In the genomic region with DNA sequence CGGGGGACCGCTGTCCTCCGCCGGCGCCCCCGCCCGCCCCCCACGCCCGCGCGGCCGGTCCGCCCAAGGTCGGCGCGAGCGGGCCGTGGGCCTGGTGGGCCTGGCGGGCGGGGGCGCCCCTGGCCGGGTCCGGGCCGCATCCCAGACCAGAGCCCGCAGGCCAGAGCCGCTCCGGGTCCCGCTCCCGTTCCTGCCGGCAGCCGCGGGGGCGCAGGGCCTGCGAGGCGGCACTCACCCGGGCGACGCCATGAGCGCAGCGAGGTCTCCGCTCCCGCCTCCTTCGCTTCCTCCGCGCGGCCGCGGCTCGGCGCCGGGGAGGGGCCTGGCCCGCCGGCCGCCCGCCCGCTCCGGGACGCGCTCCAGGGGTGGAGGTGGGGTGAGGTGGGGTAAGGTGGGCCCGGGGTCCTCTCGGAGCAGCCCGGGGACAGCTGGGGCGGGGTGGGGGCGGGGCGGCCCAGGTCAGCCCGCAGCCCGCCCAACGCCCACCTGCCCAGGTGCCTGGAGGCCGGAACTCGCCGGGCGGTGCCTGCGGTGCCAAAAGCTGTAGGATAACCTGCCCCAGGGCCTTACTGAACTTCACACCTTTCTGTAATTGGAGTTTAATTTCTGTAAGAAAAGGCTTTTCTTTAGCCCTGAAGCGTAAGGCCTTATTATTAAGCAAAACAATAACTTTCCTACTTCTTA, we compare ENCODE assay signal across 2 cellular contexts.
TF ChIP-seq lines count a peak whose summit lies in the region.

Gene URGCP (minus strand): TSS at position 270 of the 684 bp plus-strand sequence. CDS start 21 bp downstream, at position 249.

TF ChIP-seq in HCT116, 20 proteins besides CTCF, POLR2A, EP300 and RAD21 (continued from another document):
- TF ChIP-seq, protein P1, sequence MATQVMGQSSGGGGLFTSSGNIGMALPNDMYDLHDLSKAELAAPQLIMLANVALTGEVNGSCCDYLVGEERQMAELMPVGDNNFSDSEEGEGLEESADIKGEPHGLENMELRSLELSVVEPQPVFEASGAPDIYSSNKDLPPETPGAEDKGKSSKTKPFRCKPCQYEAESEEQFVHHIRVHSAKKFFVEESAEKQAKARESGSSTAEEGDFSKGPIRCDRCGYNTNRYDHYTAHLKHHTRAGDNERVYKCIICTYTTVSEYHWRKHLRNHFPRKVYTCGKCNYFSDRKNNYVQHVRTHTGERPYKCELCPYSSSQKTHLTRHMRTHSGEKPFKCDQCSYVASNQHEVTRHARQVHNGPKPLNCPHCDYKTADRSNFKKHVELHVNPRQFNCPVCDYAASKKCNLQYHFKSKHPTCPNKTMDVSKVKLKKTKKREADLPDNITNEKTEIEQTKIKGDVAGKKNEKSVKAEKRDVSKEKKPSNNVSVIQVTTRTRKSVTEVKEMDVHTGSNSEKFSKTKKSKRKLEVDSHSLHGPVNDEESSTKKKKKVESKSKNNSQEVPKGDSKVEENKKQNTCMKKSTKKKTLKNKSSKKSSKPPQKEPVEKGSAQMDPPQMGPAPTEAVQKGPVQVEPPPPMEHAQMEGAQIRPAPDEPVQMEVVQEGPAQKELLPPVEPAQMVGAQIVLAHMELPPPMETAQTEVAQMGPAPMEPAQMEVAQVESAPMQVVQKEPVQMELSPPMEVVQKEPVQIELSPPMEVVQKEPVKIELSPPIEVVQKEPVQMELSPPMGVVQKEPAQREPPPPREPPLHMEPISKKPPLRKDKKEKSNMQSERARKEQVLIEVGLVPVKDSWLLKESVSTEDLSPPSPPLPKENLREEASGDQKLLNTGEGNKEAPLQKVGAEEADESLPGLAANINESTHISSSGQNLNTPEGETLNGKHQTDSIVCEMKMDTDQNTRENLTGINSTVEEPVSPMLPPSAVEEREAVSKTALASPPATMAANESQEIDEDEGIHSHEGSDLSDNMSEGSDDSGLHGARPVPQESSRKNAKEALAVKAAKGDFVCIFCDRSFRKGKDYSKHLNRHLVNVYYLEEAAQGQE (IDR thresholded peaks at IDR 0.05; ENCODE audit: low read depth), result no peak
- TF ChIP-seq TCF7L2 (IDR thresholded peaks at IDR 0.05; ENCODE audit: borderline replicate concordance, extremely low read depth, insufficient read depth, insufficient read length), result no peak
- no peak for TF ChIP-seq FOSL1 (IDR thresholded peaks at IDR 0.05; ENCODE audit: low read depth)
- no peak for TF ChIP-seq SP1 (IDR thresholded peaks at IDR 0.05; ENCODE audit: low read depth)
- no peak for TF ChIP-seq ZNF274 (IDR thresholded peaks at IDR 0.05; ENCODE audit: low read depth, low read length)
- TF ChIP-seq EZH2phosphoT487 (IDR thresholded peaks at IDR 0.05; ENCODE audit: borderline replicate concordance), result no peak
- peak; percentile 44 for TF ChIP-seq MAX (IDR thresholded peaks at IDR 0.05)
- no peak for TF ChIP-seq SIN3A (IDR thresholded peaks at IDR 0.05; ENCODE audit: low read depth)
- no peak for TF ChIP-seq JUND (IDR thresholded peaks at IDR 0.05)
- TF ChIP-seq CEBPB (IDR thresholded peaks at IDR 0.05; ENCODE audit: low read depth), result no peak
- peak; percentile 25 for TF ChIP-seq YY1 (IDR thresholded peaks at IDR 0.05; ENCODE audit: extremely low read depth, insufficient replicate concordance, low read depth, low read length)
- peak; percentile 98 for TF ChIP-seq ZFX (IDR thresholded peaks at IDR 0.05)
- TF ChIP-seq POLR2AphosphoS5 (IDR thresholded peaks at IDR 0.05; ENCODE audit: low read depth, low read length), result peak; percentile 69
- peak; percentile 72 for TF ChIP-seq EGR1 (IDR thresholded peaks at IDR 0.05; ENCODE audit: low read depth)
- no peak for TF ChIP-seq ELF1 (IDR thresholded peaks at IDR 0.05; ENCODE audit: borderline replicate concordance, low read depth)
TF ChIP-seq in HCT116: peak in this region for 5.

TF ChIP-seq in liver, 16 proteins besides CTCF, POLR2A, EP300 and RAD21 (continued from another document):
- TF ChIP-seq, protein P1 (IDR thresholded peaks at IDR 0.05), result no peak
- no peak for TF ChIP-seq NR2F2 (IDR thresholded peaks at IDR 0.05)
- no peak for TF ChIP-seq FOXA1 (IDR thresholded peaks at IDR 0.05)
- TF ChIP-seq MAX (IDR thresholded peaks at IDR 0.05), result no peak
TF ChIP-seq in liver: peak in this region for 0.
